ENCODE assay signal across 20 cellular contexts in the genomic region with DNA sequence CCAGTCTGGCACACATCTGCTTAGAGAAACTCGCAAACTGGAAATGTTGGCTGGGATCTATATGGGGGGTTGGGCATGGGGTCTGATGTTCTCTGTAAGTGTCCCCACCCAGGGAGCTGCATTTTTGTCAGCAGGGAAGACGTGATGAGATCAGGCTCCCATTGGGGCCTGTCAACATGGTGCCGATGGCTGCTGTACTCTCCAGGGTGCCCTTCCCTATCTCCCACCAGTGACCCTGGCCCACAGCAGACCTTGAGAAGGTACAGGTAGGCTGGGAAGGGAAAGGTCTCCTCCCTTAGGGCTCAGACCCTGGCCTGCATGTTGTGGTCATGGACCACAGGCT.
DNase-seq lines count a peak whose midpoint lies in the region; ATAC-seq and TF ChIP-seq lines count a peak whose summit lies in the region.
"Had no signal": no experiment of that assay in that cellular context is flagged by ENCODE, and none has a peak within 500 bp of the region (broad histone marks: within the 10 kb centered on the region; RNA-seq: fewer than 3 reads in every experiment).

No MANE protein-coding gene starts in this region.

- H3K27me3 Mint-ChIP-seq in chondrocyte (ENCODE audit: low read depth) = no peaks in the 10 kb centered on the region

- DNase-seq in chondrocyte (ENCODE audit: low spot score) = no peak
- peak; percentile 47 for DNase-seq in mesenteric fat pad (ENCODE audit: low spot score)
- DNase-seq in NCI-H82 (lab: John Stamatoyannopoulos, UW) = no peak
- no peak for DNase-seq in NCI-H2081 treated with DMSO at 0.1 percent for 48 hours (lab: John Stamatoyannopoulos, UW)
- DNase-seq: activated B cell treated with CpG ODN at 0.5 μM for 24 hours; activated gamma-delta T cell; caudate nucleus; effector memory CD4-positive, alpha-beta T cell; MV-4-11; NCI-H2081; retina; SHP77 treated with DMSO at 0.1 percent for 48 hours; stimulated activated naive CD8-positive, alpha-beta T cell treated with anti-CD3 and anti-CD28 coated beads, Interleukin-15, Interleukin-2, amounts not matched to agents 100 U/mL and 50 U/mL, for 24 hours; T-helper 2 cell had no signal

- H3K9me3 ChIP-seq in HEK293 (ENCODE audit: control insufficient read depth, insufficient read depth, low read depth, low read length) = no peaks in the 10 kb centered on the region
- no peaks in the 10 kb centered on the region for H3K9me3 ChIP-seq in stomach smooth muscle (ENCODE audit: control insufficient read depth in 2 of 2, low read length in 2 of 2)
- H3K9me3 ChIP-seq: adrenal gland had no signal

- H3K9ac ChIP-seq in stomach smooth muscle (ENCODE audit: low read length in 2 of 2) = no peak overlapping the region

- TF ChIP-seq CTCF in HEK293 (tag by site-specific recombination; IDR thresholded peaks at IDR 0.05) (no peak), chondrocyte (IDR thresholded peaks at IDR 0.05) (no peak)

- ATAC-seq in GM19455 (IDR thresholded peaks at IDR 0.05; ENCODE audit: unreplicated experiment) (no peak), GM18870 (IDR thresholded peaks at IDR 0.05; ENCODE audit: unreplicated experiment) (no peak)
- ATAC-seq: K562; stimulated activated naive CD8-positive, alpha-beta T cell treated with anti-CD3 and anti-CD28 coated beads, Interleukin-15, Interleukin-2, amounts not matched to agents 100 U/mL and 50 U/mL, for 24 hours had no signal

- CTCF ChIA-PET in HEK293 (lab: Yijun Ruan, JAX) = interaction anchor here (0.9 to 1.9 kb wide), 3 partner anchors 16 to 28 kb away, joined by 3 to 6 read pairs (median 3); no protein-coding TSS in a partner anchor

- peaks cover 14% of the 10 kb centered on the region for H3K4me1 Mint-ChIP-seq in chondrocyte (ENCODE audit: low read depth)
- H3K4me1 Mint-ChIP-seq: activated B cell treated with CpG ODN at 0.5 μM for 24 hours had no signal

- peak overlapping the region; percentile 8 for H3K27ac Mint-ChIP-seq in chondrocyte (ENCODE audit: unreplicated experiment)
- H3K27ac Mint-ChIP-seq: activated B cell treated with CpG ODN at 0.5 μM for 24 hours had no signal

- H3K4me3 ChIP-seq in HEK293 (ENCODE audit: low read depth, low read length) (no peak overlapping the region), stomach smooth muscle (ENCODE audit: low read length in 2 of 2) (peak overlapping the region; percentile 19 to 40)
- H3K4me3 ChIP-seq: adrenal gland, K562 had no signal

- no peaks in the 10 kb centered on the region for H3K9me3 Mint-ChIP-seq in chondrocyte (ENCODE audit: low read depth)
- H3K9me3 Mint-ChIP-seq: activated B cell treated with CpG ODN at 0.5 μM for 24 hours had no signal

- no peak overlapping the region for H3K4me3 Mint-ChIP-seq in chondrocyte (ENCODE audit: unreplicated experiment)
- H3K4me3 Mint-ChIP-seq: activated B cell treated with CpG ODN at 0.5 μM for 24 hours had no signal

- H3K36me3 ChIP-seq in HEK293 (ENCODE audit: control insufficient read depth in 2 of 2, insufficient read depth in 1 of 2, low read length in 2 of 2) (no peaks in the 10 kb centered on the region), stomach smooth muscle (ENCODE audit: control insufficient read depth in 2 of 2, insufficient read depth in 2 of 2, low read length in 2 of 2) (no peaks in the 10 kb centered on the region)
- H3K36me3 ChIP-seq: adrenal gland had no signal

- H3K27ac ChIP-seq in HEK293 (ENCODE audit: extremely low read depth, low read depth, low read length) (no peak overlapping the region), stomach smooth muscle (ENCODE audit: low read length) (peak overlapping the region; percentile 78)

- H3K4me1 ChIP-seq in HEK293 (ENCODE audit: control insufficient read depth, insufficient read depth, low read length) (no peaks in the 10 kb centered on the region), stomach smooth muscle (ENCODE audit: control insufficient read depth, insufficient read depth, low read length) (peaks cover 47% of the 10 kb centered on the region)

- POLR2A ChIA-PET in HEK293 (lab: Yijun Ruan, JAX) = no interaction called here

- H3K36me3 Mint-ChIP-seq in chondrocyte (ENCODE audit: low read depth) = no peaks in the 10 kb centered on the region

- H3K27me3 ChIP-seq in stomach smooth muscle (ENCODE audit: control insufficient read depth in 1 of 2, insufficient read depth in 2 of 2, low read length in 2 of 2) = no peaks in the 10 kb centered on the region
- H3K27me3 ChIP-seq: adrenal gland had no signal

TF ChIP-seq in HEK293, 187 proteins besides CTCF, POLR2A, EP300 and RAD21:
- TF ChIP-seq, protein P1, sequence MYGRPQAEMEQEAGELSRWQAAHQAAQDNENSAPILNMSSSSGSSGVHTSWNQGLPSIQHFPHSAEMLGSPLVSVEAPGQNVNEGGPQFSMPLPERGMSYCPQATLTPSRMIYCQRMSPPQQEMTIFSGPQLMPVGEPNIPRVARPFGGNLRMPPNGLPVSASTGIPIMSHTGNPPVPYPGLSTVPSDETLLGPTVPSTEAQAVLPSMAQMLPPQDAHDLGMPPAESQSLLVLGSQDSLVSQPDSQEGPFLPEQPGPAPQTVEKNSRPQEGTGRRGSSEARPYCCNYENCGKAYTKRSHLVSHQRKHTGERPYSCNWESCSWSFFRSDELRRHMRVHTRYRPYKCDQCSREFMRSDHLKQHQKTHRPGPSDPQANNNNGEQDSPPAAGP (tag by site-specific recombination; IDR thresholded peaks at IDR 0.05) = no peak
- TF ChIP-seq ZIC2 (tag by site-specific recombination; IDR thresholded peaks at IDR 0.05) = peak; percentile 67; the same call in 1 of the 2 replicates
- TF ChIP-seq, protein P2, sequence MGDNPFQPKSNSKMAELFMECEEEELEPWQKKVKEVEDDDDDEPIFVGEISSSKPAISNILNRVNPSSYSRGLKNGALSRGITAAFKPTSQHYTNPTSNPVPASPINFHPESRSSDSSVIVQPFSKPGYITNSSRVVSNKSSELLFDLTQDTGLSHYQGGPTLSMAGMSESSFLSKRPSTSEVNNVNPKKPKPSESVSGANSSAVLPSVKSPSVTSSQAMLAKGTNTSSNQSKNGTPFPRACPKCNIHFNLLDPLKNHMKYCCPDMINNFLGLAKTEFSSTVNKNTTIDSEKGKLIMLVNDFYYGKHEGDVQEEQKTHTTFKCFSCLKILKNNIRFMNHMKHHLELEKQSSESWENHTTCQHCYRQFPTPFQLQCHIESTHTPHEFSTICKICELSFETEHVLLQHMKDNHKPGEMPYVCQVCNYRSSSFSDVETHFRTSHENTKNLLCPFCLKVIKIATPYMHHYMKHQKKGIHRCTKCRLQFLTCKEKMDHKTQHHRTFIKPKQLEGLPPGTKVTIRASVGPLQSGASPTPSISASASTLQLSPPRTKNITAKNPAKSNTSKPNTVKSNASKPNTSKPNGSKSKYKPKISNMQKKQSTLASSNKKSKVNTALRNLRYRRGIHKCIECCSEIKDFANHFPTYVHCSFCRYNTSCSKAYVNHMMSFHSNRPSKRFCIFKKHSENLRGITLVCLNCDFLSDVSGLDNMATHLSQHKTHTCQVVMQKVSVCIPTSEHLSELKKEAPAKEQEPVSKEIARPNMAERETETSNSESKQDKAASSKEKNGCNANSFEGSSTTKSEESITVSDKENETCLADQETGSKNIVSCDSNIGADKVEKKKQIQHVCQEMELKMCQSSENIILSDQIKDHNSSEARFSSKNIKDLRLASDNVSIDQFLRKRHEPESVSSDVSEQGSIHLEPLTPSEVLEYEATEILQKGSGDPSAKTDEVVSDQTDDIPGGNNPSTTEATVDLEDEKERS (tag by site-specific recombination; IDR thresholded peaks at IDR 0.05) = no peak
- peak; percentile 71 for TF ChIP-seq GLIS1 (tag by site-specific recombination; IDR thresholded peaks at IDR 0.05)
- no peak for TF ChIP-seq ZNF626 (tag by site-specific recombination; IDR thresholded peaks at IDR 0.05)
